ENCODE assay signal across 10 cellular contexts in genomic region chr14:102817942-102818940, GRCh38. TPM values are rescaled to one million over a fixed set of nuclear protein-coding genes. Genes with fewer than 3 reads are reported as not detected.
DNase-seq lines count a peak whose midpoint lies in the region; ATAC-seq, FAIRE-seq and TF ChIP-seq lines count a peak whose summit lies in the region.
"Had no signal": no experiment of that assay in that cellular context is flagged by ENCODE, and none has a peak within 500 bp of the region (broad histone marks: within the 10 kb centered on the region; RNA-seq: fewer than 3 reads in every experiment).

No MANE protein-coding gene starts in this region.

- H3K4me3 ChIP-seq in OCI-LY1 (ENCODE audit: low read depth, low read length, poor library complexity, severe bottlenecking) = no peak overlapping the region
- H3K4me3 ChIP-seq in pancreas = no peak overlapping the region
- H3K4me3 ChIP-seq: SJSA1 had no signal

- no peak overlapping the region for H2AFZ ChIP-seq in OCI-LY1 (ENCODE audit: low read length)

- peak overlapping the region in 1 of 2 donors; percentile 81 for H3K4me3 Mint-ChIP-seq in effector memory CD8-positive, alpha-beta T cell

- no peaks in the 10 kb centered on the region for H3K9me3 Mint-ChIP-seq in effector memory CD8-positive, alpha-beta T cell
- H3K9me3 Mint-ChIP-seq: naive thymus-derived CD8-positive, alpha-beta T cell had no signal

- peaks cover 50 to 70% of the 10 kb centered on the region in 2 donors for H3K4me1 Mint-ChIP-seq in effector memory CD8-positive, alpha-beta T cell (ENCODE audit: low read depth in 2 of 2)

- peaks cover 26% of the 10 kb centered on the region for H3K79me2 ChIP-seq in OCI-LY1 (ENCODE audit: insufficient read depth, low read length)

- H3K4me1 ChIP-seq in OCI-LY1 (ENCODE audit: insufficient read depth, low read length, severe bottlenecking) (peaks cover 37% of the 10 kb centered on the region), pancreas (peaks cover 0 to 5% (median 0%) of the 10 kb centered on the region in 3 donors)

- H4K20me1 ChIP-seq in OCI-LY1 (ENCODE audit: insufficient read depth, low read length) = no peaks in the 10 kb centered on the region

- no peaks in the 10 kb centered on the region for H3K9me2 ChIP-seq in OCI-LY1 (ENCODE audit: low read depth, low read length)

- H3K27me3 ChIP-seq in OCI-LY1 (ENCODE audit: insufficient read depth, low read length) = no peaks in the 10 kb centered on the region
- H3K27me3 ChIP-seq in pancreas = no peaks in the 10 kb centered on the region
- H3K27me3 ChIP-seq: SJSA1 had no signal

- H3K27ac ChIP-seq in OCI-LY1 (ENCODE audit: low read depth, low read length, poor library complexity, severe bottlenecking) = peak overlapping the region; percentile 70
- H3K27ac ChIP-seq in pancreas = peak overlapping the region in 2 of 4 donors; percentile 58 to 68
- H3K27ac ChIP-seq: SJSA1 had no signal

- no peak for TF ChIP-seq CTCF in OCI-LY1 (IDR thresholded peaks at IDR 0.05; ENCODE audit: low read length)
- TF ChIP-seq CTCF in pancreas (IDR thresholded peaks at IDR 0.05) = no peak

- H3K9me3 ChIP-seq in OCI-LY1 (ENCODE audit: low read length) (no peaks in the 10 kb centered on the region), pancreas (no peaks in the 10 kb centered on the region)
- H3K9me3 ChIP-seq: SJSA1 had no signal

- H3F3A ChIP-seq in OCI-LY1 (ENCODE audit: insufficient read depth, low read length) = no peaks in the 10 kb centered on the region

- no peaks in the 10 kb centered on the region for H3K27me3 Mint-ChIP-seq in effector memory CD8-positive, alpha-beta T cell
- H3K27me3 Mint-ChIP-seq: naive thymus-derived CD8-positive, alpha-beta T cell had no signal

- H3K27ac Mint-ChIP-seq in effector memory CD8-positive, alpha-beta T cell = peak overlapping the region; percentile 26 to 96

- 65 to 69% methylated on average over 10 of the region's 10 CpGs for WGBS in pancreas, 2 donors

- H3K4me2 ChIP-seq in OCI-LY1 (ENCODE audit: low read length) = no peak overlapping the region

- intact Hi-C loops in pancreas (cut with DNase I) = no loop called here

- peak; percentile 92 for FAIRE-seq in GM18507 (lab: Jason Lieb, UNC)
- no peak for FAIRE-seq in pancreas (lab: Jason Lieb, UNC)
- FAIRE-seq: urothelium cell line had no signal

- DNase-seq in GM18507 (ENCODE audit: extremely low spot score, insufficient read length, low read depth) (no peak), pancreas (no peak), DMS153 treated with DMSO at 0.1 percent for 48 hours (lab: John Stamatoyannopoulos, UW; ENCODE audit: unreplicated experiment) (no peak), MV-4-11 (lab: John Stamatoyannopoulos, UW) (no peak)
- DNase-seq in effector memory CD8-positive, alpha-beta T cell = no peak
- no peak for DNase-seq in NK-92 treated with Interleukin-12 subunit alpha and Interleukin-12 subunit beta, amount 100 ng/mL, for 24 hours (lab: John Stamatoyannopoulos, UW)

- peaks cover 28% of the 10 kb centered on the region for H3K36me3 Mint-ChIP-seq in effector memory CD8-positive, alpha-beta T cell (ENCODE audit: insufficient read depth)

- H3K36me3 ChIP-seq in OCI-LY1 (ENCODE audit: insufficient read depth, low read length) = no peaks in the 10 kb centered on the region; the same call in 1 of the 2 replicates
- H3K36me3 ChIP-seq in pancreas = no peaks in the 10 kb centered on the region

- no peak for ATAC-seq in effector memory CD8-positive, alpha-beta T cell (replicated peaks)
- ATAC-seq in pancreas = peak in 3 of 4 donors; percentile 21 to 58 (median 44)

- no peak overlapping the region for H3K9ac ChIP-seq in OCI-LY1 (ENCODE audit: low read length)

RNA-seq across cellular contexts. Expression of gene TRAF3, which starts 41.0 kb away (rescaled TPM):
- 10 to 100 TPM in 1 of 6 donors, 1 to 10 TPM in 5; 4.3 to 14.7 (median 6.4) TPM for total RNA-seq in pancreas
- 1 to 10 TPM; 3.6 to 4.5 TPM for polyA plus RNA-seq in pancreas
